Comparison of ENCODE assay signal across 22 cellular contexts in the genomic region with DNA sequence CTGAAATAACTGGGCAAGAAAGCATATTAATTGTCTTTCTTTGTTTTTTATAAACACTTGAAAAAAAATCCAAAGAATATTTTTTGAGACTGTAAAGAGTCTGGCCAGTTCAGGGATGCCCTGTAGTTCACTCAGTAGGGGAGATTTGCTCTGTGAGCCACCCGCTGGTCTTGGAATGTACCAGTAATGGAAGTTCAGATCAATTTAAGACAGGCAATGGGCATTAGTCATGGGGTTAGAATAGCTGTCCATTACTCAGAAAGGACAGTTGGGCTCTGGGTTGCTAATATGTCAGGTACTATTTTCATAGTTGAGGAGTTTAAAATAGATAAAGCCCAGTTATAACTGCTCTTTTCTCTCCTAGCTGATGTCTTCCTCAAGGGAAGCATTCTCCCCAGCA. TPM values are rescaled to one million over a fixed set of nuclear protein-coding genes. Genes with fewer than 3 reads are reported as not detected.
DNase-seq lines count a peak whose midpoint lies in the region; FAIRE-seq and TF ChIP-seq lines count a peak whose summit lies in the region.
"Had no signal": no experiment of that assay in that cellular context is flagged by ENCODE, and none has a peak within 500 bp of the region (broad histone marks: within the 10 kb centered on the region; RNA-seq: fewer than 3 reads in every experiment).

No MANE protein-coding gene starts in this region.

- no peaks in the 10 kb centered on the region for H3K36me3 Mint-ChIP-seq in neural progenitor cell
- H3K36me3 Mint-ChIP-seq: activated CD8-positive, alpha-beta memory T cell treated with anti-CD3 and anti-CD28 coated beads, Interleukin-2, amount 10 ng/mL, durations not matched to agents 7 days and 5 days had no signal

- H3K4me3 ChIP-seq in choroid plexus epithelial cell (ENCODE audit: low read depth, low read length) (no peak overlapping the region), neural progenitor cell (no peak overlapping the region)
- H3K4me3 ChIP-seq: colonic mucosa, pancreas, SK-N-MC, spleen had no signal

- no peak overlapping the region for H2AFZ ChIP-seq in neural progenitor cell (replicated peaks)

- no peak for TF ChIP-seq CTCF in choroid plexus epithelial cell (conservative IDR thresholded peaks at IDR 0.05; ENCODE audit: low read depth, low read length)
- TF ChIP-seq CTCF in neural progenitor cell (IDR thresholded peaks at IDR 0.05), result no peak

- H3K4me2 ChIP-seq in neural progenitor cell, result peak overlapping the region; percentile 46

- H3K27ac Mint-ChIP-seq in neural progenitor cell, result no peak overlapping the region
- H3K27ac Mint-ChIP-seq: activated CD4-positive, alpha-beta T cell treated with anti-CD3 and anti-CD28 coated beads for 36 hours; activated CD8-positive, alpha-beta memory T cell treated with anti-CD3 and anti-CD28 coated beads, Interleukin-2, amount 10 ng/mL, durations not matched to agents 7 days and 5 days had no signal

- H4K20me1 ChIP-seq in neural progenitor cell (ENCODE audit: low read depth), result no peaks in the 10 kb centered on the region

- H3K9me3 ChIP-seq in neural progenitor cell (ENCODE audit: low read depth), result no peaks in the 10 kb centered on the region
- H3K9me3 ChIP-seq: Caco-2, colonic mucosa, pancreas, spleen had no signal

- H3K27me3 Mint-ChIP-seq in neural progenitor cell (ENCODE audit: insufficient read depth, low read depth), result no peaks in the 10 kb centered on the region

- H3K27ac ChIP-seq in neural progenitor cell, result no peak overlapping the region
- H3K27ac ChIP-seq: colonic mucosa, pancreas, SK-N-MC, spleen had no signal

- no peak for TF ChIP-seq POLR2A in GM12892 (IDR thresholded peaks at IDR 0.05; ENCODE audit: low read depth, low read length)

- FAIRE-seq in G401.6 (lab: Jason Lieb, UNC), result peak; percentile 100
- FAIRE-seq in RCC 7860 (lab: Jason Lieb, UNC), result peak; percentile 82
- FAIRE-seq in GM12892 (lab: Jason Lieb, UNC), result no peak
- FAIRE-seq: endometrium, HTR-8/SVneo, pancreas had no signal

- no peak overlapping the region for H3K9ac ChIP-seq in neural progenitor cell

- H3K4me3 Mint-ChIP-seq in neural progenitor cell, result no peak overlapping the region
- H3K4me3 Mint-ChIP-seq: activated CD4-positive, alpha-beta T cell treated with anti-CD3 and anti-CD28 coated beads for 36 hours; activated CD8-positive, alpha-beta memory T cell treated with anti-CD3 and anti-CD28 coated beads, Interleukin-2, amount 10 ng/mL, durations not matched to agents 7 days and 5 days had no signal

- H3K9me3 Mint-ChIP-seq in neural progenitor cell, result no peaks in the 10 kb centered on the region

- H3K36me3 ChIP-seq in neural progenitor cell, result no peaks in the 10 kb centered on the region
- H3K36me3 ChIP-seq: colonic mucosa, pancreas, spleen had no signal

- H3K4me1 ChIP-seq in neural progenitor cell, result peaks cover 40% of the 10 kb centered on the region
- H3K4me1 ChIP-seq: colonic mucosa, spleen had no signal

- DNase-seq in RCC 7860 (ENCODE audit: low spot score) (peak; percentile 74), choroid plexus epithelial cell (ENCODE audit: low read depth) (peak; percentile 89), neural progenitor cell (ENCODE audit: low spot score) (peak; percentile 40), NCI-H524 treated with DMSO at 0.1 percent for 48 hours (lab: John Stamatoyannopoulos, UW) (no peak), DMS53 (lab: John Stamatoyannopoulos, UW) (no peak), GM12892 (ENCODE audit: insufficient read length) (no peak), hippocampal formation (lab: John Stamatoyannopoulos, UW) (no peak)
- DNase-seq: activated CD4-positive, alpha-beta T cell treated with anti-CD3 and anti-CD28 coated beads for 36 hours; activated CD8-positive, alpha-beta memory T cell treated with anti-CD3 and anti-CD28 coated beads, Interleukin-2, amount 10 ng/mL, durations not matched to agents 7 days and 5 days; activated effector memory CD4-positive, alpha-beta T cell treated with Interleukin-2 at 50 U/mL for 16 hours; Caco-2; colonic mucosa; foreskin melanocyte; NCI-H2081 treated with DMSO at 0.1 percent for 48 hours; NCI-H526; pancreas; spleen had no signal

- H3F3A ChIP-seq in neural progenitor cell (ENCODE audit: low read depth), result peaks cover 19% of the 10 kb centered on the region

- no peaks in the 10 kb centered on the region for H3K27me3 ChIP-seq in neural progenitor cell
- H3K27me3 ChIP-seq: colonic mucosa, pancreas had no signal

- H3K4me1 Mint-ChIP-seq in neural progenitor cell, result peaks cover 13% of the 10 kb centered on the region
- H3K4me1 Mint-ChIP-seq: activated CD4-positive, alpha-beta T cell treated with anti-CD3 and anti-CD28 coated beads for 36 hours; activated CD8-positive, alpha-beta memory T cell treated with anti-CD3 and anti-CD28 coated beads, Interleukin-2, amount 10 ng/mL, durations not matched to agents 7 days and 5 days had no signal

- no peaks in the 10 kb centered on the region for H3K79me2 ChIP-seq in neural progenitor cell (ENCODE audit: low read depth)

RNA-seq across cellular contexts. Expression of gene A1CF, which starts 38.7 kb away (rescaled TPM):
- total RNA-seq in neural progenitor cell (ENCODE audit: low replicate concordance), result not detected in 2 replicates
- not detected for polyA plus RNA-seq in GM12892 (2012; ENCODE audit: missing spikeins)
- total RNA-seq: activated CD4-positive, alpha-beta T cell treated with anti-CD3 and anti-CD28 coated beads for 36 hours; activated CD8-positive, alpha-beta memory T cell treated with anti-CD3 and anti-CD28 coated beads, Interleukin-2, amount 10 ng/mL, durations not matched to agents 7 days and 5 days; MCF 10A; spleen had no signal

Comparison
In these comparisons a context has a peak if more than half of its experiments do, and no peak if none do; other contexts are left out.
1. DNase-seq: peak in RCC 7860 (single experiment), choroid plexus epithelial cell (single experiment) and neural progenitor cell (single experiment); none in NCI-H524 treated with DMSO at 0.1 percent for 48 hours (single experiment), DMS53 (single experiment), GM12892 (single experiment) and hippocampal formation (0 of 2).